ENCODE assay signal across 1 cellular context in genomic region chr11:128616158-128616557, GRCh38.
A peak's percentile ranks its signal among the peaks of the same experiment; 100 is the strongest.
TF ChIP-seq lines count a peak whose summit lies in the region.

No MANE protein-coding gene starts in this region.

TF ChIP-seq in K562, 482 proteins besides CTCF, POLR2A, EP300 and RAD21:
- TF ChIP-seq CBX2 (IDR thresholded peaks at IDR 0.05; ENCODE audit: insufficient read depth, low read length, poor library complexity, severe bottlenecking) (no peak), HDAC3 (IDR thresholded peaks at IDR 0.05; ENCODE audit: borderline replicate concordance, partially characterized antibody) (no peak), MAZ (CRISPR knock-in tag; conservative IDR thresholded peaks at IDR 0.05 in 1 of 2, IDR thresholded peaks at IDR 0.05 in 1 of 2) (peak in 1 of 2 experiments; percentile 46; a peak in 1 of 4 replicates), SMAD4 (CRISPR knock-in tag; conservative IDR thresholded peaks at IDR 0.05) (0 out of 2 replicates have a peak, but pooled peaks have one; percentile 24), ZNF280A (IDR thresholded peaks at IDR 0.05; ENCODE audit: low read depth, partially characterized antibody) (no peak), SNRNP70 (optimal IDR thresholded peaks at IDR 0.05; ENCODE audit: low read depth, low read length) (no peak), CBFA2T2 (conservative IDR thresholded peaks at IDR 0.05) (0 out of 2 replicates have a peak, but pooled peaks have one; percentile 19), VEZF1 (CRISPR knock-in tag; IDR thresholded peaks at IDR 0.05) (peak; percentile 53), ILF3 (IDR thresholded peaks at IDR 0.05; ENCODE audit: borderline replicate concordance) (no peak), TCF3 (CRISPR knock-in tag; IDR thresholded peaks at IDR 0.05) (peak; percentile 84), TAL1 (IDR thresholded peaks at IDR 0.05) (peak; percentile 16; the same call in 1 of the 2 replicates), ZFPM2 (CRISPR knock-in tag; IDR thresholded peaks at IDR 0.05) (no peak), CBFA2T3 (IDR thresholded peaks at IDR 0.05) (0 out of 2 replicates have a peak, but pooled peaks have one; percentile 25), ZNF589 (CRISPR knock-in tag; IDR thresholded peaks at IDR 0.05; ENCODE audit: low read depth) (0 out of 2 replicates have a peak, but pooled peaks have one; percentile 36)
- TF ChIP-seq, protein P1, sequence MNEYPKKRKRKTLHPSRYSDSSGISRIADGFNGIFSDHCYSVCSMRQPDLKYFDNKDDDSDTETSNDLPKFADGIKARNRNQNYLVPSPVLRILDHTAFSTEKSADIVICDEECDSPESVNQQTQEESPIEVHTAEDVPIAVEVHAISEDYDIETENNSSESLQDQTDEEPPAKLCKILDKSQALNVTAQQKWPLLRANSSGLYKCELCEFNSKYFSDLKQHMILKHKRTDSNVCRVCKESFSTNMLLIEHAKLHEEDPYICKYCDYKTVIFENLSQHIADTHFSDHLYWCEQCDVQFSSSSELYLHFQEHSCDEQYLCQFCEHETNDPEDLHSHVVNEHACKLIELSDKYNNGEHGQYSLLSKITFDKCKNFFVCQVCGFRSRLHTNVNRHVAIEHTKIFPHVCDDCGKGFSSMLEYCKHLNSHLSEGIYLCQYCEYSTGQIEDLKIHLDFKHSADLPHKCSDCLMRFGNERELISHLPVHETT (CRISPR knock-in tag; conservative IDR thresholded peaks at IDR 0.05 in 1 of 2, IDR thresholded peaks at IDR 0.05 in 1 of 2), result peak in 1 of 2 experiments; percentile 23; a peak in 1 of 4 replicates
TF ChIP-seq in K562: peak in this region for 9.
